In the genomic region with DNA sequence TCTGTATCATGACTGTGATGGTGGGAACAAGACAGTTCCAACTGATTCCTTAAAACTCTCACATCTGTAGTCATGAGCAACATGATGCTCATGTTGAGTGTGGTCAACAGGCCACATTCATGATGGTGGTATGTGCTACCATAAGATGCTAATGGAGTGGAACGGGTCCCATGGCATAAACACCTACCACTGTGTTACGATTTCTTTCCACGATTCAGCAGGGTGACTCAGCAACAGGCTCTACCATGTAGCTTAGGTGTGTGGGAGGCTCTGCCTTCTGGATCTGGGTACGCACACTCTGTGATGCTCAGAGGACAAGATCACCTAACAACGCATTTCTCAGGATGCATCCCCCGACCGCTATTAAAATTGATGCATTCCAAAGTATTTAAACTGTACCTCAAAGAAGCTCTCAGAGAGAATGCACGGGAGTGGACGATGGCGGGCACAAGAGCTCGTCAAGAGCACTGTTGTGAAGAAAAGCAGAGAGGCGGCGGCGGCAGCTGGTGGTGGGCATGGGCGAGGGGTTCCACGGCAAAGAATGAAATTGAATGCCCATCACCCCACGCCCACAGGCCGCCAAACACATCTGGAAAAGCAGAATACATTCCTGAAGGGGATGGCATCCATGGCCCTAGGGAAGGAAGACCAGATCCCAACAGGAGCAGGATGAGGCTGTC, we compare ENCODE assay signal across 1 cellular context.
TF ChIP-seq lines count a peak whose summit lies in the region.

No MANE protein-coding gene starts in this region.

TF ChIP-seq in GM23338, 12 proteins besides CTCF, POLR2A, EP300 and RAD21 (continued from another document):
- TF ChIP-seq EZH2 (IDR thresholded peaks at IDR 0.05; ENCODE audit: low read depth, unreplicated experiment) (no peak), ZNF331 (CRISPR knock-in tag; IDR thresholded peaks at IDR 0.05; ENCODE audit: low read depth) (no peak), NANOG (IDR thresholded peaks at IDR 0.05; ENCODE audit: borderline replicate concordance) (no peak), ZNF114 (CRISPR knock-in tag; IDR thresholded peaks at IDR 0.05) (no peak), REST (IDR thresholded peaks at IDR 0.05; ENCODE audit: unreplicated experiment) (no peak)
- TF ChIP-seq, protein P1, sequence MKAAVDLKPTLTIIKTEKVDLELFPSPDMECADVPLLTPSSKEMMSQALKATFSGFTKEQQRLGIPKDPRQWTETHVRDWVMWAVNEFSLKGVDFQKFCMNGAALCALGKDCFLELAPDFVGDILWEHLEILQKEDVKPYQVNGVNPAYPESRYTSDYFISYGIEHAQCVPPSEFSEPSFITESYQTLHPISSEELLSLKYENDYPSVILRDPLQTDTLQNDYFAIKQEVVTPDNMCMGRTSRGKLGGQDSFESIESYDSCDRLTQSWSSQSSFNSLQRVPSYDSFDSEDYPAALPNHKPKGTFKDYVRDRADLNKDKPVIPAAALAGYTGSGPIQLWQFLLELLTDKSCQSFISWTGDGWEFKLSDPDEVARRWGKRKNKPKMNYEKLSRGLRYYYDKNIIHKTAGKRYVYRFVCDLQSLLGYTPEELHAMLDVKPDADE (IDR thresholded peaks at IDR 0.05), result no peak
